Comparison of ENCODE assay signal across 32 cellular contexts in the genomic region with DNA sequence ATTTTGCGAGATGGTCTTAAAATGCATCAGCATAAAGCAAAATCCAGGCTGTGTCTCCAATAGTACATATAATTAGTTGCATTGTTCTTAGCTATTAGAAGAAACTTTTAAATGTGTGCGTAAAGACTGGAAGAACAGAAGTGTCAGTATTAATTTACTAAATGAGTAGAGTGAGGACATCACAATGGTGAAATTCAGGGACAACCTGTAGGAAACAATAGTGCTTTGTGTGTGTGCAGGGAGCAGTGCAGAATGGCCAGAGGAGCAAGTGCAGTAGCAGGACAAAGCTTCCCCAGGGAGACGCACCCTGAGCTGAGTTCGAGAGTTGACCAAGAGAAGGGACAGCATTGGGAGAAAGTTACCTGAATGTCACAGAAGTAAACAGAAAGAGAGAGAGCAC. TPM values are rescaled to one million over a fixed set of nuclear protein-coding genes. Genes with fewer than 3 reads are reported as not detected.
"Had no signal": no experiment of that assay in that cellular context is flagged by ENCODE, and none has a peak within 500 bp of the region (broad histone marks: within the 10 kb centered on the region; RNA-seq: fewer than 3 reads in every experiment).

No MANE protein-coding gene starts in this region.

- H3K9ac ChIP-seq: SK-N-SH had no signal

- H3K4me2 ChIP-seq: SK-N-SH had no signal

- H3K27me3 Mint-ChIP-seq: activated CD4-positive, alpha-beta memory T cell treated with anti-CD3 and anti-CD28 coated beads for 36 hours had no signal

- H3K36me3 Mint-ChIP-seq: activated CD4-positive, alpha-beta memory T cell treated with anti-CD3 and anti-CD28 coated beads for 36 hours; activated naive CD8-positive, alpha-beta T cell treated with anti-CD3 and anti-CD28 coated beads for 36 hours; WTC11 had no signal

- H3K27ac ChIP-seq: ascending aorta, Peyer's patch, SJSA1 had no signal

- H3K36me3 ChIP-seq: ascending aorta, Peyer's patch, SJSA1 had no signal

- H3K9me3 Mint-ChIP-seq: activated CD4-positive, alpha-beta memory T cell treated with anti-CD3 and anti-CD28 coated beads for 36 hours; activated naive CD8-positive, alpha-beta T cell treated with anti-CD3 and anti-CD28 coated beads for 36 hours; activated T-cell treated with anti-CD3 and anti-CD28 coated beads, Interleukin-2, amount 50 U/mL, for 4 hours; activated T-helper 1 cell treated with anti-CD3 and anti-CD28 coated beads, Interleukin-12 subunit alpha, Interleukin-12 subunit beta, Interleukin-2, Interleukin-4 antibody, amounts not matched to agents 30 ng/mL and 10 ng/mL and 1 ng/mL, durations not matched to agents 14 hours and 24 hours and 36 hours; T-helper 1 cell treated with Interleukin-12 subunit alpha and Interleukin-12 subunit beta and Interleukin-4 antibody, amounts not matched to agents 30 μg/mL and 1 μg/mL, for 36 hours; T-helper 2 cell treated with Interferon-gamma antibody and Interleukin-4, amounts not matched to agents 5 μg/mL and 100 μg/mL, for 36 hours; WTC11 had no signal

- FAIRE-seq: TTC549 had no signal

- H3K9me3 ChIP-seq: ascending aorta, Peyer's patch, SJSA1, SK-N-SH had no signal

- H3K4me3 Mint-ChIP-seq: activated CD4-positive, alpha-beta memory T cell treated with anti-CD3 and anti-CD28 coated beads for 36 hours; activated naive CD8-positive, alpha-beta T cell treated with anti-CD3 and anti-CD28 coated beads for 36 hours; activated T-cell treated with anti-CD3 and anti-CD28 coated beads, Interleukin-2, amount 50 U/mL, for 4 hours; activated T-helper 1 cell treated with anti-CD3 and anti-CD28 coated beads, Interleukin-12 subunit alpha, Interleukin-12 subunit beta, Interleukin-2, Interleukin-4 antibody, amounts not matched to agents 30 ng/mL and 10 ng/mL and 1 ng/mL, durations not matched to agents 14 hours and 24 hours and 36 hours; T-helper 1 cell treated with Interleukin-12 subunit alpha and Interleukin-12 subunit beta and Interleukin-4 antibody, amounts not matched to agents 30 μg/mL and 1 μg/mL, for 36 hours; T-helper 2 cell treated with Interferon-gamma antibody and Interleukin-4, amounts not matched to agents 5 μg/mL and 100 μg/mL, for 36 hours; WTC11 had no signal

- DNase-seq: activated CD4-positive, alpha-beta memory T cell treated with anti-CD3 and anti-CD28 coated beads for 36 hours; activated CD4-positive, alpha-beta T cell treated with anti-CD3 and anti-CD28 coated beads for 4 hours; activated CD4-positive, alpha-beta T cell treated with anti-CD3 and anti-CD28 coated beads, Interleukin-2, amount 50 U/mL, for 1 hour; activated CD8-positive, alpha-beta memory T cell treated with anti-CD3 and anti-CD28 coated beads, Interleukin-2, amount 50 U/mL, for 4 hours; activated naive CD4-positive, alpha-beta T cell treated with anti-CD3 and anti-CD28 coated beads, Interleukin-2, amount 50 U/mL, for 16 hours; activated naive CD8-positive, alpha-beta T cell treated with anti-CD3 and anti-CD28 coated beads for 36 hours; activated T-cell treated with anti-CD3 and anti-CD28 coated beads for 4 hours; activated T-cell treated with anti-CD3 and anti-CD28 coated beads, Interleukin-2, amount 50 U/mL, for 4 hours; amygdala; Kasumi-1; KG1; MM.1S; MV-4-11; NCI-H1092; NCI-H1436 treated with DMSO at 0.1 percent for 48 hours; NCI-H1694 treated with DMSO at 0.1 percent for 48 hours; NCI-H2029; NCI-H345; NCI-H524 treated with DMSO at 0.1 percent for 48 hours; PC-3; Peyer's patch; RPMI8226; SHP77 treated with DMSO at 0.1 percent for 48 hours; SK-N-SH had no signal

- H3K27ac Mint-ChIP-seq: activated CD4-positive, alpha-beta memory T cell treated with anti-CD3 and anti-CD28 coated beads for 36 hours; activated naive CD8-positive, alpha-beta T cell treated with anti-CD3 and anti-CD28 coated beads for 36 hours; activated T-helper 1 cell treated with anti-CD3 and anti-CD28 coated beads, Interleukin-12 subunit alpha, Interleukin-12 subunit beta, Interleukin-2, Interleukin-4 antibody, amounts not matched to agents 30 ng/mL and 10 ng/mL and 1 ng/mL, durations not matched to agents 14 hours and 24 hours and 36 hours; T-helper 1 cell treated with Interleukin-12 subunit alpha and Interleukin-12 subunit beta and Interleukin-4 antibody, amounts not matched to agents 30 μg/mL and 1 μg/mL, for 36 hours; T-helper 2 cell treated with Interferon-gamma antibody and Interleukin-4, amounts not matched to agents 5 μg/mL and 100 μg/mL, for 36 hours; WTC11 had no signal

- H3K4me1 Mint-ChIP-seq: activated naive CD8-positive, alpha-beta T cell treated with anti-CD3 and anti-CD28 coated beads for 36 hours had no signal

- H3K4me3 ChIP-seq: ascending aorta, Peyer's patch, SJSA1 had no signal

- ATAC-seq: activated CD4-positive, CD25-positive, alpha-beta regulatory T cell treated with anti-CD3 and anti-CD28 coated beads, Interleukin-2, amount 50 U/mL, for 24 hours; activated T-cell treated with anti-CD3 and anti-CD28 coated beads, Interleukin-2, amount 50 U/mL, for 4 hours; PC-3; WTC11 had no signal

- H3K27me3 ChIP-seq: ascending aorta, Peyer's patch, SJSA1 had no signal

- H3K4me1 ChIP-seq: ascending aorta, Peyer's patch, SJSA1 had no signal

RNA-seq across cellular contexts. Expression of gene ITGB8, which starts 13.7 kb away (rescaled TPM):
- total RNA-seq: activated CD4-positive, alpha-beta memory T cell treated with anti-CD3 and anti-CD28 coated beads for 36 hours; activated naive CD8-positive, alpha-beta T cell treated with anti-CD3 and anti-CD28 coated beads for 36 hours had no signal
